ENCODE assay signal across 1 cellular context in genomic region chr2:35873921-35874320, GRCh38.
TF ChIP-seq lines count a peak whose summit lies in the region.

No MANE protein-coding gene starts in this region.

TF ChIP-seq in WTC11, 78 proteins besides CTCF, POLR2A, EP300 and RAD21 (continued from another document):
- TF ChIP-seq, protein P1, sequence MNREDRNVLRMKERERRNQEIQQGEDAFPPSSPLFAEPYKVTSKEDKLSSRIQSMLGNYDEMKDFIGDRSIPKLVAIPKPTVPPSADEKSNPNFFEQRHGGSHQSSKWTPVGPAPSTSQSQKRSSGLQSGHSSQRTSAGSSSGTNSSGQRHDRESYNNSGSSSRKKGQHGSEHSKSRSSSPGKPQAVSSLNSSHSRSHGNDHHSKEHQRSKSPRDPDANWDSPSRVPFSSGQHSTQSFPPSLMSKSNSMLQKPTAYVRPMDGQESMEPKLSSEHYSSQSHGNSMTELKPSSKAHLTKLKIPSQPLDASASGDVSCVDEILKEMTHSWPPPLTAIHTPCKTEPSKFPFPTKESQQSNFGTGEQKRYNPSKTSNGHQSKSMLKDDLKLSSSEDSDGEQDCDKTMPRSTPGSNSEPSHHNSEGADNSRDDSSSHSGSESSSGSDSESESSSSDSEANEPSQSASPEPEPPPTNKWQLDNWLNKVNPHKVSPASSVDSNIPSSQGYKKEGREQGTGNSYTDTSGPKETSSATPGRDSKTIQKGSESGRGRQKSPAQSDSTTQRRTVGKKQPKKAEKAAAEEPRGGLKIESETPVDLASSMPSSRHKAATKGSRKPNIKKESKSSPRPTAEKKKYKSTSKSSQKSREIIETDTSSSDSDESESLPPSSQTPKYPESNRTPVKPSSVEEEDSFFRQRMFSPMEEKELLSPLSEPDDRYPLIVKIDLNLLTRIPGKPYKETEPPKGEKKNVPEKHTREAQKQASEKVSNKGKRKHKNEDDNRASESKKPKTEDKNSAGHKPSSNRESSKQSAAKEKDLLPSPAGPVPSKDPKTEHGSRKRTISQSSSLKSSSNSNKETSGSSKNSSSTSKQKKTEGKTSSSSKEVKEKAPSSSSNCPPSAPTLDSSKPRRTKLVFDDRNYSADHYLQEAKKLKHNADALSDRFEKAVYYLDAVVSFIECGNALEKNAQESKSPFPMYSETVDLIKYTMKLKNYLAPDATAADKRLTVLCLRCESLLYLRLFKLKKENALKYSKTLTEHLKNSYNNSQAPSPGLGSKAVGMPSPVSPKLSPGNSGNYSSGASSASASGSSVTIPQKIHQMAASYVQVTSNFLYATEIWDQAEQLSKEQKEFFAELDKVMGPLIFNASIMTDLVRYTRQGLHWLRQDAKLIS (CRISPR knock-in tag; IDR thresholded peaks at IDR 0.05; ENCODE audit: borderline replicate concordance): no peak
- TF ChIP-seq E2F1 (CRISPR knock-in tag; IDR thresholded peaks at IDR 0.05) (no peak), PREB (CRISPR knock-in tag; IDR thresholded peaks at IDR 0.05; ENCODE audit: borderline replicate concordance) (no peak), GRHL2 (CRISPR knock-in tag; IDR thresholded peaks at IDR 0.05; ENCODE audit: insufficient replicate concordance, severe bottlenecking) (no peak), ZNF263 (CRISPR knock-in tag; IDR thresholded peaks at IDR 0.05; ENCODE audit: low read depth) (no peak), SOX15 (CRISPR knock-in tag; IDR thresholded peaks at IDR 0.05) (no peak), NFE2L1 (CRISPR knock-in tag; IDR thresholded peaks at IDR 0.05) (no peak)
